ENCODE assay signal across 22 cellular contexts in genomic region chr2:79670198-79670597, GRCh38.
DNase-seq lines count a peak whose midpoint lies in the region; ATAC-seq and TF ChIP-seq lines count a peak whose summit lies in the region.
"Had no signal": no experiment of that assay in that cellular context is flagged by ENCODE, and none has a peak within 500 bp of the region (broad histone marks: within the 10 kb centered on the region; RNA-seq: fewer than 3 reads in every experiment).

No MANE protein-coding gene starts in this region.

- no peaks in the 10 kb centered on the region for H3K23me2 ChIP-seq in H9 (ENCODE audit: insufficient read length, low read depth, low read length, poor library complexity, severe bottlenecking)

- H3K4me1 Mint-ChIP-seq in H9 = peaks cover 11 to 16% of the 10 kb centered on the region in 2 experiments

- no peak overlapping the region for H3K23ac ChIP-seq in H9 (ENCODE audit: insufficient read length, low read depth, low read length)

- H3K27me3 ChIP-seq in H9 (ENCODE audit: insufficient read depth, low read length) (no peaks in the 10 kb centered on the region), iPS DF 6.9 (ENCODE audit: control insufficient read depth, insufficient read depth, low read length) (no peaks in the 10 kb centered on the region), smooth muscle cell (ENCODE audit: low read depth) (no peaks in the 10 kb centered on the region), body of pancreas (no peaks in the 10 kb centered on the region)
- H3K27me3 ChIP-seq: esophagus squamous epithelium had no signal

- intact Hi-C loops in body of pancreas (cut with DNase I) = no loop called here

- H3K79me2 ChIP-seq in H9 (ENCODE audit: insufficient read depth, low read length) (no peaks in the 10 kb centered on the region), smooth muscle cell (ENCODE audit: low read depth) (no peaks in the 10 kb centered on the region)

- no peak overlapping the region for H3K4me2 ChIP-seq in H9 (ENCODE audit: insufficient read depth, insufficient read length, low read length)
- peak overlapping the region; percentile 66 for H3K4me2 ChIP-seq in smooth muscle cell

- no peak overlapping the region for H3K27ac ChIP-seq in H9 (ENCODE audit: insufficient read length, low read depth, low read length)
- no peak overlapping the region for H3K27ac ChIP-seq in iPS DF 6.9 (ENCODE audit: low read length)
- H3K27ac ChIP-seq in smooth muscle cell (ENCODE audit: low read depth) = no peak overlapping the region
- H3K27ac ChIP-seq in body of pancreas = no peak overlapping the region
- H3K27ac ChIP-seq: esophagus squamous epithelium had no signal

- H3K9ac ChIP-seq in H9 (ENCODE audit: extremely low read depth, insufficient read length, low read length) (no peak overlapping the region), smooth muscle cell (ENCODE audit: low read depth) (no peak overlapping the region)

- H2AK5ac ChIP-seq in H9 (ENCODE audit: insufficient read length, low read length) = no peak overlapping the region

- H4K20me1 ChIP-seq in H9 (ENCODE audit: control insufficient read depth, insufficient read depth, insufficient read length) (no peaks in the 10 kb centered on the region), smooth muscle cell (ENCODE audit: low read depth) (no peaks in the 10 kb centered on the region)

- no peaks in the 10 kb centered on the region for H3F3A ChIP-seq in smooth muscle cell (ENCODE audit: low read depth)

- H3K27me3 Mint-ChIP-seq in H9 (ENCODE audit: low read depth) = no peaks in the 10 kb centered on the region
- H3K27me3 Mint-ChIP-seq: activated naive CD8-positive, alpha-beta T cell; activated T-cell treated with anti-CD3 and anti-CD28 coated beads, Interleukin-2, amount 50 U/mL, for 24 hours; brain had no signal

- DNase-seq in H9 = peak; percentile 94
- peak; percentile 43 for DNase-seq in RPMI8226
- peak; percentile 64 for DNase-seq in iPS DF 6.9 (ENCODE audit: low read depth, low spot score)
- DNase-seq in smooth muscle cell (lab: John Stamatoyannopoulos, UW; ENCODE audit: unreplicated experiment) = peak; percentile 4
- no peak for DNase-seq in body of pancreas
- no peak for DNase-seq in T-helper 1 cell
- DNase-seq in NCI-H2081 treated with DMSO at 0.1 percent for 48 hours (lab: John Stamatoyannopoulos, UW) = no peak
- DNase-seq: activated CD4-positive, alpha-beta T cell treated with anti-CD3 and anti-CD28 coated beads, Interleukin-2, amount 50 U/mL, for 4 hours; activated T-cell treated with anti-CD3 and anti-CD28 coated beads, Interleukin-2, amount 50 U/mL, for 24 hours; C1 segment of cervical spinal cord; dermis blood vessel endothelial cell; DND-41; esophagus squamous epithelium; kidney glomerular epithelial cell; midbrain; MM.1S; NCI-H1694 treated with DMSO at 0.1 percent for 48 hours; NCI-H510A; occipital lobe; PC-3 had no signal

- H3K79me1 ChIP-seq in H9 (ENCODE audit: insufficient read depth, low read depth, low read length, poor library complexity, severe bottlenecking) = no peaks in the 10 kb centered on the region

- no peak overlapping the region for H3K4ac ChIP-seq in H9 (ENCODE audit: low read depth, low read length)

- no peak overlapping the region for H3K14ac ChIP-seq in H9 (ENCODE audit: insufficient read depth, low read length)

- no peak overlapping the region for H3K4me3 Mint-ChIP-seq in H9
- H3K4me3 Mint-ChIP-seq: activated naive CD8-positive, alpha-beta T cell; activated T-cell treated with anti-CD3 and anti-CD28 coated beads, Interleukin-2, amount 50 U/mL, for 24 hours; brain had no signal

- H2BK20ac ChIP-seq in H9 (ENCODE audit: low read depth, low read length, poor library complexity, severe bottlenecking) = no peak overlapping the region

- no peaks in the 10 kb centered on the region for H3K36me3 ChIP-seq in iPS DF 6.9 (ENCODE audit: control insufficient read depth, insufficient read depth, low read length)
- H3K36me3 ChIP-seq in smooth muscle cell (ENCODE audit: low read depth) = no peaks in the 10 kb centered on the region
- H3K36me3 ChIP-seq in body of pancreas (replicated peaks in 1 of 2; ENCODE audit: insufficient read depth in 1 of 2, low read depth in 2 of 2) = no peaks in the 10 kb centered on the region
- H3K36me3 ChIP-seq: esophagus squamous epithelium had no signal

- H2BK12ac ChIP-seq in H9 (ENCODE audit: insufficient read length, low read depth, low read length) = no peak overlapping the region

- H4K5ac ChIP-seq in H9 (ENCODE audit: insufficient read length, low read depth, low read length) = no peak overlapping the region

- H3K56ac ChIP-seq in H9 (ENCODE audit: insufficient read length, low read depth, low read length) = no peak overlapping the region

- H3K9me3 Mint-ChIP-seq in H9 = no peaks in the 10 kb centered on the region

- H3K27ac Mint-ChIP-seq in H9 = no peak overlapping the region
- H3K27ac Mint-ChIP-seq: activated naive CD8-positive, alpha-beta T cell; activated T-cell treated with anti-CD3 and anti-CD28 coated beads, Interleukin-2, amount 50 U/mL, for 24 hours; brain had no signal

- H3K4me1 ChIP-seq in H9 (ENCODE audit: insufficient read depth, low read length) (no peaks in the 10 kb centered on the region), iPS DF 6.9 (ENCODE audit: control insufficient read depth, insufficient read depth, low read length) (0 out of 2 replicates have a peak, but pooled peaks cover 5% of the 10 kb centered on the region), smooth muscle cell (ENCODE audit: low read depth) (peaks cover 6% of the 10 kb centered on the region), body of pancreas (no peaks in the 10 kb centered on the region)
- H3K4me1 ChIP-seq: esophagus squamous epithelium had no signal

- no peaks in the 10 kb centered on the region for H3K36me3 Mint-ChIP-seq in H9 (ENCODE audit: insufficient read depth in 1 of 3, low read depth in 3 of 3)
- H3K36me3 Mint-ChIP-seq: activated naive CD8-positive, alpha-beta T cell had no signal

- no peak overlapping the region for H2BK15ac ChIP-seq in H9 (ENCODE audit: low read depth, low read length)

- no peak overlapping the region for H4K8ac ChIP-seq in H9 (replicated peaks; ENCODE audit: insufficient read length, low read depth, low read length)

- no peak overlapping the region for H2AFZ ChIP-seq in H9 (ENCODE audit: low read length)
- H2AFZ ChIP-seq in smooth muscle cell (ENCODE audit: low read depth) = peak overlapping the region; percentile 31

- WGBS in H9 (ENCODE audit: extremely low coverage, insufficient read length, low lambda C conversion rate) = no CpG with 5 or more reads among the region's 11 CpGs
- WGBS in iPS DF 6.9 (ENCODE audit: insufficient coverage, insufficient read length) = no CpG with 5 or more reads among the region's 11 CpGs
- WGBS in smooth muscle cell (ENCODE audit: low lambda C conversion rate) = 20% methylated on average over 11 of the region's 11 CpGs
- 69 to 76% methylated on average over 9 of the region's 11 CpGs for WGBS in body of pancreas, 2 donors

- H2BK5ac ChIP-seq in H9 (ENCODE audit: insufficient read length, low read length) = no peak overlapping the region

- no peaks in the 10 kb centered on the region for H3K9me3 ChIP-seq in H9 (ENCODE audit: control insufficient read depth, low read depth, low read length)
- no peaks in the 10 kb centered on the region for H3K9me3 ChIP-seq in iPS DF 6.9 (ENCODE audit: control insufficient read depth, insufficient read depth, low read length)
- H3K9me3 ChIP-seq in smooth muscle cell (replicated peaks; ENCODE audit: low read depth) = no peaks in the 10 kb centered on the region
- H3K9me3 ChIP-seq in body of pancreas = no peaks in the 10 kb centered on the region

- no peak for ATAC-seq in body of pancreas
- ATAC-seq: PC-3 had no signal

- no peak overlapping the region for H4K91ac ChIP-seq in H9 (ENCODE audit: insufficient read length, low read depth, low read length)

- no peak for TF ChIP-seq POLR2A in body of pancreas (IDR thresholded peaks at IDR 0.05)

- no peak overlapping the region for H3K18ac ChIP-seq in H9 (ENCODE audit: insufficient read length, low read depth, low read length)

- H3T11ph ChIP-seq in H9 (ENCODE audit: low read length) = no peak overlapping the region

- no peak overlapping the region for H2BK120ac ChIP-seq in H9 (ENCODE audit: low read depth, low read length, poor library complexity, severe bottlenecking)

- H3K4me3 ChIP-seq in iPS DF 6.9 (ENCODE audit: low read length) (no peak overlapping the region), smooth muscle cell (no peak overlapping the region), body of pancreas (no peak overlapping the region)
- H3K4me3 ChIP-seq: esophagus squamous epithelium had no signal

- TF ChIP-seq CTCF in H9 (conservative IDR thresholded peaks at IDR 0.05) = peak; percentile 67
- peak; percentile 38 for TF ChIP-seq CTCF in smooth muscle cell (IDR thresholded peaks at IDR 0.05; ENCODE audit: borderline replicate concordance, insufficient read depth, poor library complexity, severe bottlenecking)
- no peak for TF ChIP-seq CTCF in body of pancreas (IDR thresholded peaks at IDR 0.05)

Comparison
In these comparisons a context has a peak if more than half of its experiments do, and no peak if none do; other contexts are left out.
1. DNase-seq: peak in H9 (single experiment), RPMI8226 (single experiment), iPS DF 6.9 (single experiment) and smooth muscle cell (single experiment); none in body of pancreas (0 of 4), T-helper 1 cell (0 of 5) and NCI-H2081 treated with DMSO at 0.1 percent for 48 hours (single experiment).
2. CTCF ChIP-seq: peak in H9 (single experiment) and smooth muscle cell (single experiment); none in body of pancreas (0 of 7).